8 cellular contexts compared by ENCODE assay signal in the genomic region with DNA sequence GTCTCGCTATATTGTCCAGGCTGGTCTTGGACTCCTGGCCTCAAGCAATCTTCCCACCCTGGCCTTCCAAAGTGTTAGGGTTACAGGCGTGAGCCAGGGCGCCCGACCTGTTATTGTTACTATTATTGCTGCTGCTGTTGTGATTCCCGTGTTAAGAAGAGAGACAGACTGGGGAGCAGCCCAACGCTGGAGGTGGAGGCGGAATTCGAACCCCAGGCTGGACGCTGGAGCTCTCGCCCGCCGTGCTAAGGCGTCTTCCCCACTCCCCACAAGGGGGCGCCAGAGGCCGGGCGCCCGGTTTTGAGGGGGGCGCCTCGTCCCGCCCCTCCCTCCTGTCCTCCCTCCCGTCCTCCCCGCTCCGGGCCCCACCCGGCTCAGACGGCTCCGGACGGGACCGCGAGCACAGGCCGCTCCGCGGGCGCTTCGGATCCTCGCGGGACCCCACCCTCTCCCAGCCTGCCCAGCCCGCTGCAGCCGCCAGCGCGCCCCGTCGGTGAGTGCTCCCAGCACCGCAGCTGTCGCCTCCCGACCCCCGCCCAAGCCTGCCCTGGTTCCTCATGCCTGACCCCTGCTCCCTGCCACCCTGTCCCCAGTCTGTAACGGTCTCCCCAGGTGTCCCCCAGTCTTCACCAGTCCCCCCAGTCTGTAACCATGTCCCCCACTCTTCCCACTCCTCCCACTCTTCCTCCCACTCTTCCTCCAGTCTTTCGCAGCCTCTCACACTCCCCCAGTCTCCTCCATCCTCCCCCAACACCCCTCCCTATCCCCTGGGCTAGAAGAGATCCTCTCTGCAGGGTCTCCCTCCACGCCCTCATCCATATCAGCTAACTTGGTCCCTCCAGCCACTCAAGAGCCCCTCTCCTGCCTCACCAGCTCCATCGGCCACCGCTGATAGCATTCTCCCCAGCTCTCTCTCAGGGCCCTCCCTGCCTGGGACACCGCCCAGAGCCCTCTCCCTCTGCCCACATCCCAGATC. TPM values are rescaled to one million over a fixed set of nuclear protein-coding genes. Genes with fewer than 3 reads are reported as not detected.
A peak's percentile ranks its signal among the peaks of the same experiment; 100 is the strongest.
DNase-seq lines count a peak whose midpoint lies in the region; ATAC-seq, FAIRE-seq and TF ChIP-seq lines count a peak whose summit lies in the region.

A gene with protein sequence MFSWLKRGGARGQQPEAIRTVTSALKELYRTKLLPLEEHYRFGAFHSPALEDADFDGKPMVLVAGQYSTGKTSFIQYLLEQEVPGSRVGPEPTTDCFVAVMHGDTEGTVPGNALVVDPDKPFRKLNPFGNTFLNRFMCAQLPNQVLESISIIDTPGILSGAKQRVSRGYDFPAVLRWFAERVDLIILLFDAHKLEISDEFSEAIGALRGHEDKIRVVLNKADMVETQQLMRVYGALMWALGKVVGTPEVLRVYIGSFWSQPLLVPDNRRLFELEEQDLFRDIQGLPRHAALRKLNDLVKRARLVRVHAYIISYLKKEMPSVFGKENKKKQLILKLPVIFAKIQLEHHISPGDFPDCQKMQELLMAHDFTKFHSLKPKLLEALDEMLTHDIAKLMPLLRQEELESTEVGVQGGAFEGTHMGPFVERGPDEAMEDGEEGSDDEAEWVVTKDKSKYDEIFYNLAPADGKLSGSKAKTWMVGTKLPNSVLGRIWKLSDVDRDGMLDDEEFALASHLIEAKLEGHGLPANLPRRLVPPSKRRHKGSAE (plus strand): TSS at position 377 of the 976 bp plus-strand sequence. CDS start 3,191 bp downstream, outside the sequence.

- peak within 1 kb of the TSS; percentile 16 for H2BK5ac ChIP-seq in neuronal stem cell (ENCODE audit: low read length)

- H3K9me3 ChIP-seq in neuronal stem cell (replicated peaks in 1 of 2; ENCODE audit: control insufficient read depth in 2 of 2, insufficient read depth in 1 of 2, low read depth in 1 of 2, low read length in 2 of 2): peaks cover 7 to 12% of the 10 kb centered on the region in 2 donors
- H3K9me3 ChIP-seq in transverse colon: no peaks in the 10 kb centered on the region

- H3K14ac ChIP-seq in neuronal stem cell (ENCODE audit: low read length): no peak within 1 kb of the TSS

- H3K4me1 ChIP-seq in neuronal stem cell (ENCODE audit: control insufficient read depth in 2 of 2, insufficient read depth in 1 of 2, low read depth in 1 of 2, low read length in 2 of 2) (no peaks in the 10 kb centered on the region), transverse colon (peaks cover 16 to 39% (median 20%) of the 10 kb centered on the region in 4 donors)

- H3K4me2 ChIP-seq in neuronal stem cell (ENCODE audit: insufficient read depth, low read length, poor library complexity, severe bottlenecking): peak within 1 kb of the TSS; percentile 43

- peak; percentile 60 for DNase-seq in GM10248 (ENCODE audit: extremely low spot score)
- peak; percentile 57 to 65 for DNase-seq in NOMO-1 (lab: John Stamatoyannopoulos, UW; ENCODE audit: unreplicated experiment in 2 of 2)
- DNase-seq in activated effector memory CD4-positive, alpha-beta T cell treated with anti-CD3 and anti-CD28 coated beads, Interleukin-2, amount 50 U/mL, for 16 hours: peak; percentile 78
- DNase-seq in frontal cortex (ENCODE audit: low spot score in 2 of 2): peak; percentile 75 to 81
- no peak for DNase-seq in neuronal stem cell (ENCODE audit: low spot score)
- DNase-seq in transverse colon: peak; percentile 50

- peak within 1 kb of the TSS in 1 of 2 donors; percentile 71 for H3K4me3 ChIP-seq in neuronal stem cell (ENCODE audit: low read length in 2 of 2)
- peak within 1 kb of the TSS; percentile 44 to 73 (median 56) for H3K4me3 ChIP-seq in transverse colon

- peak within 1 kb of the TSS; percentile 92 for H3K18ac ChIP-seq in neuronal stem cell (ENCODE audit: low read length)

- no peak within 1 kb of the TSS for H3K4ac ChIP-seq in neuronal stem cell (ENCODE audit: low read length)

- peak within 1 kb of the TSS; percentile 75 for H3K23ac ChIP-seq in neuronal stem cell (ENCODE audit: low read depth, low read length, poor library complexity)

- H2BK15ac ChIP-seq in neuronal stem cell (ENCODE audit: low read length): no peak within 1 kb of the TSS

- H2AFZ ChIP-seq in neuronal stem cell (ENCODE audit: low read length): peak within 1 kb of the TSS; percentile 56

- H3K36me3 ChIP-seq in neuronal stem cell (replicated peaks in 1 of 2; ENCODE audit: control insufficient read depth in 2 of 2, insufficient read depth in 2 of 2, low read length in 2 of 2): no peaks in the 10 kb centered on the region
- no peaks in the 10 kb centered on the region for H3K36me3 ChIP-seq in transverse colon

- H4K8ac ChIP-seq in neuronal stem cell (ENCODE audit: low read depth, low read length): no peak within 1 kb of the TSS

- TF ChIP-seq POLR2A in transverse colon (IDR thresholded peaks at IDR 0.05): peak; percentile 59

- H4K91ac ChIP-seq in neuronal stem cell (ENCODE audit: low read depth, low read length, poor library complexity): no peak within 1 kb of the TSS

- no peak for ATAC-seq in GM18858 (IDR thresholded peaks at IDR 0.05; ENCODE audit: unreplicated experiment)
- ATAC-seq in HG03565 (IDR thresholded peaks at IDR 0.05; ENCODE audit: unreplicated experiment): no peak

- peak within 1 kb of the TSS; percentile 52 for H2BK120ac ChIP-seq in neuronal stem cell (ENCODE audit: low read depth, low read length)

- H3K9ac ChIP-seq in neuronal stem cell (ENCODE audit: low read depth, low read length, poor library complexity): peak within 1 kb of the TSS; percentile 70

- intact Hi-C loops in transverse colon (cut with DNase I; ENCODE audit: low total_unique reads): loop anchor here (2.0 kb wide), 1 partner anchor 29 kb away; no protein-coding TSS in a partner anchor

- in situ Hi-C loops in transverse colon (cut with MboI; ENCODE audit: low pct_ligation_motif_present in 1 of 4, low pct_unique_long_range_greater_than_20kb in 1 of 4, low sequenced_read_pairs in 3 of 4): loop anchor here in 3 of 4 donors (25.0 kb wide), 2 partner anchors 401 to 426 kb away; a partner anchor contains a TSS

- H2AK5ac ChIP-seq in neuronal stem cell (ENCODE audit: low read depth, low read length): peak within 1 kb of the TSS; percentile 37

- H3K27me3 ChIP-seq in neuronal stem cell (ENCODE audit: control insufficient read depth in 3 of 3, insufficient read depth in 3 of 3, low read depth in 1 of 3, low read length in 3 of 3) (peaks cover 0 to 8% (median 8%) of the 10 kb centered on the region in 3 experiments), transverse colon (peaks cover 28% of the 10 kb centered on the region)

- no peak for TF ChIP-seq EP300 in transverse colon (IDR thresholded peaks at IDR 0.05; ENCODE audit: low read depth)

- POLR2A ChIA-PET in GM10248 (lab: Yijun Ruan, JAX): no interaction called here

- FAIRE-seq in frontal cortex (lab: Jason Lieb, UNC): no peak

- H3K79me1 ChIP-seq in neuronal stem cell (ENCODE audit: low read depth, low read length): no peaks in the 10 kb centered on the region

- H3K27ac ChIP-seq in neuronal stem cell (replicated peaks; ENCODE audit: low read length): no peak within 1 kb of the TSS
- H3K27ac ChIP-seq in transverse colon: peak within 1 kb of the TSS; percentile 88 to 95 (median 89)

- peak; percentile 59 for TF ChIP-seq CTCF in GM10248 (IDR thresholded peaks at IDR 0.05; ENCODE audit: control extremely low read depth, extremely low read depth, low read depth, missing control alignments)
- peak; percentile 80 to 96 (median 90) for TF ChIP-seq CTCF in transverse colon (IDR thresholded peaks at IDR 0.05)

- H2BK12ac ChIP-seq in neuronal stem cell (ENCODE audit: low read length): peak within 1 kb of the TSS; percentile 6

- WGBS in neuronal stem cell (ENCODE audit: extremely low coverage in 2 of 2, insufficient read length in 2 of 2, insufficient replicate concordance in 1 of 2), 2 donors: no CpG with 5 or more reads among the region's 52 CpGs
- 11 to 45% methylated on average over 3 to 37 of the region's 52 CpGs for WGBS in transverse colon (ENCODE audit: low coverage in 1 of 2), 2 donors

- CTCF ChIA-PET in GM10248 (lab: Yijun Ruan, JAX): interaction anchor here (0.5 to 4.0 kb wide), 29 partner anchors 9 to 418 kb away, joined by 3 to 36 read pairs (median 4); a partner anchor contains a TSS

RNA-seq across cellular contexts. Expression of the gene that starts here (rescaled TPM):
- total RNA-seq in frontal cortex (1.2 TPM), transverse colon (10 to 100 TPM; 15.2 to 93.1 (median 25.3) TPM)
- polyA plus RNA-seq in neuronal stem cell (2013, experiment 1 of 2): 2.5 TPM
- polyA plus RNA-seq in neuronal stem cell (2013, experiment 2 of 2): 2.3 TPM
